In the genomic region with DNA sequence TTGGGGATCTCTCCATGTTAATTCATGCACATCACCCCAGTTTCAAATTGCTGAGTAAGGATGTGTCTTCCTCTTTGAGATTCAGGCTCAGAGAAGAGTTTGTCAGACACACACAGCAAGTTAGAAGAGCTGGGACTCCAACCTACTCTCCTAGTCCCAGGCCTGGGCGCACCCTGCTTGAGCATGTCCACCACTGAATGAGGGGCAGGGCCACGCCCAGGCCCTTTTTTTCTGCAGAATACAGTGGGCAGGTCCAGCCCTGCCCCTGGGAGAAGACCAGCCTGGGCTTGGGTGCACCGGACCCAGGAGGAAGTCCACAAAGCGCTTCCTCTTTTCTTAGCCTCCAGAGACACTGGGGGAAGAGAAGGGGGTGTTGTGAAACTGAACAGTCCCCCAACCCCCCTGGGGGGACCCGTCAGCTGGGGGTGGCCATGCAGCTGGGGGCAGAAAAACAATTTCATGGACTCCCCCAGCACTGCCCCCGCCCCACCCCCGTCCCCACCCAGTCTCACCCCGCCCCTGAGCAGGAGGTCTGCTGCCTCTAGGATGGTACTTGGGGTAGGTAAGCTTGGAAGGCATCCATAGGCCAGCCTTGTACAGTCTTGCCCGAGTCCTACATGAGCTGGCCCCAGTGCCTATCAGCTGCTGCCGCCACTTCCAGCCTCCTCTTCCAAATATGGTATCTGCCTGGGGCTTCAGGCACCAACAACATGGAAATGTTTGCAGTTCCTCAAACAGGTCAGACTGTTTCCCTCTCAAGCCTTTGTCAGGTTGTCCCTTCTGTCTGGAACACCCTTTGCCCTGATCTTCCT, we compare ENCODE assay signal across 8 cellular contexts. TPM values are rescaled to one million over a fixed set of nuclear protein-coding genes. Genes with fewer than 3 reads are reported as not detected.
A peak's percentile ranks its signal among the peaks of the same experiment; 100 is the strongest.
DNase-seq lines count a peak whose midpoint lies in the region; ATAC-seq, FAIRE-seq and TF ChIP-seq lines count a peak whose summit lies in the region.

No MANE protein-coding gene starts in this region.

- 35 to 50% methylated on average over 10 of the region's 10 CpGs for WGBS in lung, 2 donors

- H3K36me3 ChIP-seq in lung (ENCODE audit: control insufficient read depth in 2 of 2, insufficient read depth in 2 of 2, low read length in 2 of 2) = no peaks in the 10 kb centered on the region
- H3K36me3 ChIP-seq in effector memory CD4-positive, alpha-beta T cell (ENCODE audit: control insufficient read depth, insufficient read depth, low read length) = no peaks in the 10 kb centered on the region

- H3K4me3 ChIP-seq in lung = no peak overlapping the region
- no peak overlapping the region for H3K4me3 ChIP-seq in effector memory CD4-positive, alpha-beta T cell (ENCODE audit: insufficient read depth, low read depth, low read length, poor library complexity, severe bottlenecking)

- peaks cover 0 to 1% of the 10 kb centered on the region in 2 donors for H3K4me1 ChIP-seq in lung (ENCODE audit: control insufficient read depth in 2 of 2, insufficient read depth in 2 of 2, low read length in 2 of 2)
- no peaks in the 10 kb centered on the region for H3K4me1 ChIP-seq in effector memory CD4-positive, alpha-beta T cell (ENCODE audit: control insufficient read depth, insufficient read depth, low read length, poor library complexity, severe bottlenecking)

- H3K27ac ChIP-seq in lung (ENCODE audit: low read depth in 1 of 2, low read length in 1 of 2) = peak overlapping the region in 1 of 2 donors; percentile 67
- no peak overlapping the region for H3K27ac ChIP-seq in effector memory CD4-positive, alpha-beta T cell (ENCODE audit: insufficient read depth, low read length, poor library complexity, severe bottlenecking)

- FAIRE-seq in GM12891 (lab: Jason Lieb, UNC) (peak; percentile 47), H54 (lab: Jason Lieb, UNC) (no peak)

- peaks cover 0 to 4% of the 10 kb centered on the region in 2 donors for H3K9me3 ChIP-seq in lung (ENCODE audit: control insufficient read depth in 2 of 2, insufficient read depth in 1 of 2, low read length in 1 of 2)
- H3K9me3 ChIP-seq in effector memory CD4-positive, alpha-beta T cell (ENCODE audit: control insufficient read depth, low read length) = no peaks in the 10 kb centered on the region

- TF ChIP-seq CTCF in lung (IDR thresholded peaks at IDR 0.05; ENCODE audit: control extremely low read depth, extremely low read depth) = no peak

- TF ChIP-seq POLR2A in GM12891 (IDR thresholded peaks at IDR 0.05; ENCODE audit: low read depth, low read length) (no peak), H54 (IDR thresholded peaks at IDR 0.05; ENCODE audit: low read depth, low read length) (no peak)

- DNase-seq in GM12891 (ENCODE audit: insufficient read length, low spot score) (no peak), SKM-1 treated with dmso at 0.1 percent for 144 hours (lab: John Stamatoyannopoulos, UW; ENCODE audit: unreplicated experiment) (peak; percentile 91), lung (ENCODE audit: low spot score) (peak; percentile 60), kidney glomerular epithelial cell (lab: John Stamatoyannopoulos, UW) (no peak), H54 (ENCODE audit: insufficient read length, low spot score) (no peak)
- no peak for DNase-seq in effector memory CD4-positive, alpha-beta T cell

- peak; percentile 63 for ATAC-seq in HG02798 (IDR thresholded peaks at IDR 0.05; ENCODE audit: poor library complexity, unreplicated experiment)
- peak; percentile 79 for ATAC-seq in lung (ENCODE audit: insufficient read depth, low FRiP score)
- no peak for ATAC-seq in HG03460 (IDR thresholded peaks at IDR 0.05; ENCODE audit: unreplicated experiment)

- H3K27me3 ChIP-seq in lung (ENCODE audit: control insufficient read depth, insufficient read depth) = no peaks in the 10 kb centered on the region
- peaks cover 3% of the 10 kb centered on the region for H3K27me3 ChIP-seq in effector memory CD4-positive, alpha-beta T cell (replicated peaks; ENCODE audit: control insufficient read depth, insufficient read depth, low read length, poor library complexity, severe bottlenecking)

TF ChIP-seq in GM12891, 5 proteins besides CTCF, POLR2A, EP300 and RAD21:
- TF ChIP-seq POU2F2 (IDR thresholded peaks at IDR 0.05; ENCODE audit: low read depth, low read length) (no peak), PAX5 (IDR thresholded peaks at IDR 0.05; ENCODE audit: insufficient read depth, low read length, severe bottlenecking) (no peak), SPI1 (IDR thresholded peaks at IDR 0.05; ENCODE audit: low read depth, low read length) (peak; percentile 96), TAF1 (IDR thresholded peaks at IDR 0.05; ENCODE audit: low read depth, low read length) (no peak), POLR2AphosphoS5 (IDR thresholded peaks at IDR 0.05; ENCODE audit: low read depth, low read length) (no peak)

RNA-seq across cellular contexts. Expression of a gene that starts 11.7 kb away (rescaled TPM):
- 42.0 TPM for polyA plus RNA-seq in GM12891 (2012; ENCODE audit: low read depth, missing spikeins)
- total RNA-seq in lung = 10 to 100 TPM; 28.1 to 94.3 TPM
- polyA plus RNA-seq in lung = 100 to 1,000 TPM in 1 of 2 donors, 10 to 100 TPM in 1; 18.5 to 304 TPM

RNA-seq across cellular contexts. Expression of a gene that starts 30.1 kb away (rescaled TPM):
- not detected for polyA plus RNA-seq in GM12891 (2012; ENCODE audit: low read depth, missing spikeins)
- 10 to 100 TPM; 12.5 to 12.8 TPM for total RNA-seq in lung
- polyA plus RNA-seq in lung = 10 to 100 TPM in 1 of 2 donors, 1 to 10 TPM in 1; 6.6 to 10.8 TPM

Comparison
In these comparisons a context has a peak if more than half of its experiments do, and no peak if none do; other contexts are left out.
1. DNase-seq: peak in SKM-1 treated with dmso at 0.1 percent for 144 hours (single experiment) and lung (single experiment); none in GM12891 (single experiment), effector memory CD4-positive, alpha-beta T cell (0 of 3), kidney glomerular epithelial cell (single experiment) and H54 (single experiment).